Comparison of ENCODE assay signal across 6 cellular contexts in the genomic region with DNA sequence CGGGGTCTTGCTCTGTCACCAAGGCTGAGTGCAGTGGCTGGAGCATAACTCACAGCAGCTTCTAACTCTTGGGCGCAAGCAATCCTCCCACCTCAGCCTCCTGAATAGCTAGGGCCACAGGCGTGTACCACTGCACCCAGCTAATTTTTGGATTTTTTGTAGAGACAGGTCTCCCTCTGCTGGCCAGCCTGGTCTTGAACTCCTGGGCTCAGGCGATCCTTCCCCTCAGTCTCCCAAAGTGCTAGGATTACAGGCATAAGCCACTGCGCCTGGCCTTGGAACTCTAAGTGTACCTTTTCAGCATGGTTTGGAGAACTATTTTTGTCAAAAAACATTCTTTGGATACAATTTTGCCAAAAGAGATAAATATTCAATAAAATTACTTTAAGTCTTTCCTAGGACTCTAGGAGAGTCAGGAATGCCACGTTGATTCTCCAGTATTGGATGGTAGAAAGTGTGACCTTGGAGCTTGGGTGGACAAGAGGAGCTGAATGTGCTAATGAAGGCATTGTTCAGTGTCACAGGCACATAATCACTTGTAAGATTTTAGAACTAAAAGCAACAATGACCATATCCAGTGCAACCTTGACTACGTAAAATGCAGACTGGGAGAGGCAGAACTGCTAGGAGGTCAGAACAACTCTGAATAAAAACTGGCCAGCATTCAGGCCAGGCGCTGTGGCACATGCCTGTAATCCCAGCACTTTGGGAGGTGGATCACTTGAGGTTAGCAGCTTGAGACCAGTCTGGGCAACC. TPM values are rescaled to one million over a fixed set of nuclear protein-coding genes. Genes with fewer than 3 reads are reported as not detected.
DNase-seq lines count a peak whose midpoint lies in the region; ATAC-seq and TF ChIP-seq lines count a peak whose summit lies in the region.

No MANE protein-coding gene starts in this region.

- DNase-seq in Right ventricle myocardium superior, result peak; percentile 50
- DNase-seq in left cardiac atrium, result no peak
- peak; percentile 63 for DNase-seq in WTC11 (ENCODE audit: low spot score)
- DNase-seq in glutamatergic neuron, result peak; percentile 59

- H3K36me3 Mint-ChIP-seq in WTC11 (peaks cover 49% of the 10 kb centered on the region), glutamatergic neuron (ENCODE audit: unreplicated experiment) (no peaks in the 10 kb centered on the region)

- POLR2A ChIA-PET in WTC11 (lab: Charles Lee), result interaction anchor here (0.7 to 1.4 kb wide), 5 partner anchors 9 to 175 kb away, joined by 3 to 6 read pairs (median 4); partner anchors contain the start of gene RNU4-2

- no peak for ATAC-seq in Right ventricle myocardium superior (ENCODE audit: poor library complexity)
- ATAC-seq in left cardiac atrium, result no peak
- peak; percentile 29 for ATAC-seq in WTC11
- no peak for ATAC-seq in GM19452 (IDR thresholded peaks at IDR 0.05; ENCODE audit: unreplicated experiment)
- ATAC-seq in HG03354 (IDR thresholded peaks at IDR 0.05; ENCODE audit: poor library complexity, severe bottlenecking, unreplicated experiment), result no peak

- H3K27ac Mint-ChIP-seq in WTC11, result peak overlapping the region; percentile 93
- H3K27ac Mint-ChIP-seq in glutamatergic neuron (ENCODE audit: unreplicated experiment), result peak overlapping the region; percentile 28

- H3K4me1 Mint-ChIP-seq in WTC11 (peaks cover 23% of the 10 kb centered on the region), glutamatergic neuron (ENCODE audit: low read depth, unreplicated experiment) (peaks cover 4% of the 10 kb centered on the region)

- no peak for TF ChIP-seq CTCF in WTC11 (IDR thresholded peaks at IDR 0.05)
- peak; percentile 62 for TF ChIP-seq CTCF in glutamatergic neuron (IDR thresholded peaks at IDR 0.05; ENCODE audit: partially characterized antibody, unreplicated experiment)

- intact Hi-C loops in Right ventricle myocardium superior (cut with DNase I) (no loop called here), left cardiac atrium (cut with DNase I) (no loop called here)

- CTCF ChIA-PET in WTC11 (lab: Charles Lee), result interaction anchor here (0.6 to 3.1 kb wide), 28 partner anchors 9 to 307 kb away, joined by 3 to 44 read pairs (median 4); partner anchors contain the start of genes COQ5, COX6A1, DYNLL1 and RPLP0

- no peaks in the 10 kb centered on the region for H3K27me3 Mint-ChIP-seq in WTC11 (ENCODE audit: low read depth)
- H3K27me3 Mint-ChIP-seq in glutamatergic neuron (ENCODE audit: unreplicated experiment), result peaks cover 5% of the 10 kb centered on the region

- peak overlapping the region; percentile 87; the same call in 1 of the 2 replicates for H3K4me3 Mint-ChIP-seq in WTC11
- H3K4me3 Mint-ChIP-seq in glutamatergic neuron (ENCODE audit: unreplicated experiment), result peak overlapping the region; percentile 57

- H3K9me3 Mint-ChIP-seq in WTC11, result no peaks in the 10 kb centered on the region
- H3K9me3 Mint-ChIP-seq in glutamatergic neuron (ENCODE audit: unreplicated experiment), result no peaks in the 10 kb centered on the region

TF ChIP-seq in WTC11, 78 proteins besides CTCF, POLR2A, EP300 and RAD21:
- no peak for TF ChIP-seq RELA (CRISPR knock-in tag; IDR thresholded peaks at IDR 0.05; ENCODE audit: borderline replicate concordance)
- no peak for TF ChIP-seq ARID4B (CRISPR knock-in tag; IDR thresholded peaks at IDR 0.05; ENCODE audit: borderline replicate concordance)
- no peak for TF ChIP-seq NR3C1 (CRISPR knock-in tag; conservative IDR thresholded peaks at IDR 0.05; ENCODE audit: low read depth)
- no peak for TF ChIP-seq PRRX2 (CRISPR knock-in tag; IDR thresholded peaks at IDR 0.05)
- no peak for TF ChIP-seq CREB1 (CRISPR knock-in tag; IDR thresholded peaks at IDR 0.05)
- TF ChIP-seq ATF2 (CRISPR knock-in tag; IDR thresholded peaks at IDR 0.05; ENCODE audit: borderline replicate concordance, low read depth), result no peak
- no peak for TF ChIP-seq ZNF219 (CRISPR knock-in tag; IDR thresholded peaks at IDR 0.05; ENCODE audit: borderline replicate concordance)
- TF ChIP-seq MLX (CRISPR knock-in tag; IDR thresholded peaks at IDR 0.05), result no peak
- TF ChIP-seq MXD4 (CRISPR knock-in tag; IDR thresholded peaks at IDR 0.05; ENCODE audit: borderline replicate concordance), result no peak
- no peak for TF ChIP-seq ZNF138 (CRISPR knock-in tag; conservative IDR thresholded peaks at IDR 0.05)
- no peak for TF ChIP-seq E2F4 (CRISPR knock-in tag; IDR thresholded peaks at IDR 0.05; ENCODE audit: borderline replicate concordance, low read depth)
- TF ChIP-seq ZNF232 (CRISPR knock-in tag; IDR thresholded peaks at IDR 0.05), result no peak
- no peak for TF ChIP-seq FOXJ3 (CRISPR knock-in tag; IDR thresholded peaks at IDR 0.05; ENCODE audit: borderline replicate concordance)
- TF ChIP-seq SP1 (CRISPR knock-in tag; conservative IDR thresholded peaks at IDR 0.05), result no peak

RNA-seq across cellular contexts. Expression of gene SRSF9, which starts 2.8 kb away (rescaled TPM):
- total RNA-seq in Right ventricle myocardium superior (38.9 TPM), left cardiac atrium (10 to 100 TPM; 50.4 to 68.6 TPM), WTC11 (2021) (274 to 286 TPM (median 276 TPM) in 3 replicates), glutamatergic neuron (ENCODE audit: unreplicated experiment) (210 TPM)

RNA-seq across cellular contexts. Expression of gene GATC, which starts 20.5 kb away (rescaled TPM):
- total RNA-seq in Right ventricle myocardium superior, result 13.0 TPM
- 10 to 100 TPM; 14.8 to 19.1 TPM for total RNA-seq in left cardiac atrium
- total RNA-seq in WTC11 (2021), result 29.8 to 36.9 TPM (median 33.9 TPM) in 3 replicates
- 16.8 TPM for total RNA-seq in glutamatergic neuron (ENCODE audit: unreplicated experiment)

RNA-seq across cellular contexts. Expression of gene TRIAP1, which starts 20.6 kb away (rescaled TPM):
- 15.1 TPM for total RNA-seq in Right ventricle myocardium superior
- total RNA-seq in left cardiac atrium, result 10 to 100 TPM; 13.6 to 15.3 TPM
- 59.5 to 75.3 TPM (median 60.4 TPM) in 3 replicates for total RNA-seq in WTC11 (2021)
- 25.2 TPM for total RNA-seq in glutamatergic neuron (ENCODE audit: unreplicated experiment)

RNA-seq across cellular contexts. Expression of gene COX6A1, which starts 28.8 kb away (rescaled TPM):
- total RNA-seq in Right ventricle myocardium superior (119 TPM), left cardiac atrium (100 to 1,000 TPM; 182 to 201 TPM), WTC11 (2021) (511 to 573 TPM (median 515 TPM) in 3 replicates), glutamatergic neuron (ENCODE audit: unreplicated experiment) (405 TPM)

RNA-seq across cellular contexts. Expression of gene DYNLL1, which starts 29.2 kb away (rescaled TPM):
- total RNA-seq in Right ventricle myocardium superior (154 TPM), left cardiac atrium (100 to 1,000 TPM; 156 to 237 TPM), WTC11 (2021) (327 to 470 TPM (median 463 TPM) in 3 replicates), glutamatergic neuron (ENCODE audit: unreplicated experiment) (403 TPM)
